Comparison of ENCODE assay signal across 9 cellular contexts in the genomic region with DNA sequence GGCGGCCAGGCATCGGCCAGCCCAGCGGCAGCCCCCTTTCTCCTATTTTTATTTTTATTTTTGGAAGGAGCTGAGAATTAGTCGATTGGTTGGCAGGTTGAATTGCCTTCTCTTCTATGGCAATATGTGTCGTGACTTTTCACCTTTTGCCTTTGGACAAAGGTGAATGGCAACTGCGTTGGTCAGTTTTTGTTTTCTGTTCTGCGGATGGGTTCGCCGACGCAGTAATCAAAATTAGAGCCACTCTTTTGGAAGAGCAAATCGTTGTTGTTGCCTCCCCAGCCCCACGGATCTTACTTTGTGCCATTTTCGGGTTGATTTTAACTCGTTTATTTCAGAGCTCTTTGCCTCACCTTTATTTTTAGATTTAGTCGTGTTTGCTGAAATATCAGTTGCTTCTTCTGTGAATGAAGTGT. TPM values are rescaled to one million over a fixed set of nuclear protein-coding genes. Genes with fewer than 3 reads are reported as not detected.
DNase-seq lines count a peak whose midpoint lies in the region; ATAC-seq, FAIRE-seq and TF ChIP-seq lines count a peak whose summit lies in the region.
"Had no signal": no experiment of that assay in that cellular context is flagged by ENCODE, and none has a peak within 500 bp of the region (broad histone marks: within the 10 kb centered on the region; RNA-seq: fewer than 3 reads in every experiment).

No MANE protein-coding gene starts in this region.

- H3K4me3 ChIP-seq in CD8-positive, alpha-beta T cell (ENCODE audit: low read depth, low read length) = no peak overlapping the region
- H3K4me3 ChIP-seq in SJCRH30 (peak overlapping the region; percentile 88), esophagus squamous epithelium (peak overlapping the region; percentile 36 to 62 (median 50)), pancreas (peak overlapping the region; percentile 47 to 67 (median 56))

- POLR2A ChIA-PET in CD8-positive, alpha-beta T cell (lab: Charles Lee) = interaction anchor here (0.7 kb wide), 1 partner anchor 11 kb away, joined by 5 read pairs; no protein-coding TSS in a partner anchor

- no peak for ATAC-seq in CD8-positive, alpha-beta T cell
- ATAC-seq in pancreas (no peak), GM21447 (IDR thresholded peaks at IDR 0.05; ENCODE audit: unreplicated experiment) (no peak)

- peaks cover 33% of the 10 kb centered on the region for H3K27me3 ChIP-seq in CD8-positive, alpha-beta T cell (ENCODE audit: insufficient read depth, low read length)
- H3K27me3 ChIP-seq in SJCRH30 (no peaks in the 10 kb centered on the region), esophagus squamous epithelium (peaks cover 13 to 98% (median 20%) of the 10 kb centered on the region in 4 donors), pancreas (peaks cover 0 to 6% (median 0%) of the 10 kb centered on the region in 4 donors)

- H3K9me3 ChIP-seq in CD8-positive, alpha-beta T cell (ENCODE audit: low read length) = no peaks in the 10 kb centered on the region
- no peaks in the 10 kb centered on the region for H3K9me3 ChIP-seq in SJCRH30 (replicated peaks)
- no peaks in the 10 kb centered on the region for H3K9me3 ChIP-seq in esophagus squamous epithelium
- H3K9me3 ChIP-seq in pancreas = no peaks in the 10 kb centered on the region

- no peaks in the 10 kb centered on the region for H3K36me3 ChIP-seq in CD8-positive, alpha-beta T cell (ENCODE audit: insufficient read depth, low read length)
- H3K36me3 ChIP-seq in SJCRH30 (no peaks in the 10 kb centered on the region), esophagus squamous epithelium (no peaks in the 10 kb centered on the region), pancreas (no peaks in the 10 kb centered on the region)

- no peak for DNase-seq in CD8-positive, alpha-beta T cell
- DNase-seq in SJCRH30 (peak in 1 of 2 experiments; percentile 34), esophagus squamous epithelium (lab: John Stamatoyannopoulos, UW) (no peak), pancreas (no peak), frontal cortex (ENCODE audit: low spot score in 2 of 2) (no peak), NCI-H1048 (lab: John Stamatoyannopoulos, UW) (no peak), NCI-H510A (lab: John Stamatoyannopoulos, UW) (no peak)
- DNase-seq: NCI-H1930 had no signal

- no peak for TF ChIP-seq POLR2A in esophagus squamous epithelium (IDR thresholded peaks at IDR 0.05)

- peaks cover 25% of the 10 kb centered on the region for H3K4me1 ChIP-seq in CD8-positive, alpha-beta T cell (ENCODE audit: insufficient read depth, low read length)
- H3K4me1 ChIP-seq in SJCRH30 (no peaks in the 10 kb centered on the region), esophagus squamous epithelium (peaks cover 10 to 28% (median 15%) of the 10 kb centered on the region in 3 donors), pancreas (peaks cover 0 to 7% (median 0%) of the 10 kb centered on the region in 3 donors)

- WGBS in esophagus squamous epithelium, 2 donors = 10 to 11% methylated on average over 12 to 15 of the region's 15 CpGs
- 4 to 6% methylated on average over 15 of the region's 15 CpGs for WGBS in pancreas, 2 donors

- H3K9me3 Mint-ChIP-seq in CD8-positive, alpha-beta T cell = no peaks in the 10 kb centered on the region

- no peak overlapping the region for H3K27ac ChIP-seq in CD8-positive, alpha-beta T cell (ENCODE audit: low read depth, low read length)
- peak overlapping the region; percentile 73 for H3K27ac ChIP-seq in SJCRH30
- H3K27ac ChIP-seq in esophagus squamous epithelium = peak overlapping the region in 1 of 4 donors; percentile 50
- no peak overlapping the region for H3K27ac ChIP-seq in pancreas

- no peak for FAIRE-seq in pancreas (lab: Jason Lieb, UNC)
- FAIRE-seq in frontal cortex (lab: Jason Lieb, UNC) = no peak

- H3K27ac Mint-ChIP-seq in CD8-positive, alpha-beta T cell = no peak overlapping the region

- CTCF ChIA-PET in CD8-positive, alpha-beta T cell (lab: Charles Lee) = no interaction called here

- no peaks in the 10 kb centered on the region for H3K36me3 Mint-ChIP-seq in CD8-positive, alpha-beta T cell

- H3K27me3 Mint-ChIP-seq in CD8-positive, alpha-beta T cell (ENCODE audit: low read depth) = peaks cover 61% of the 10 kb centered on the region

- intact Hi-C loops in CD8-positive, alpha-beta T cell (cut with DNase I, micrococcal nuclease) = loop anchor here in 1 of 2 experiments (10.0 kb wide), 1 partner anchor 156 kb away; the partner anchor contains the start of gene ADA2
- intact Hi-C loops in esophagus squamous epithelium (cut with DNase I) (no loop called here), pancreas (cut with DNase I) (no loop called here)

- no peak for TF ChIP-seq CTCF in CD8-positive, alpha-beta T cell (IDR thresholded peaks at IDR 0.05)
- TF ChIP-seq CTCF in esophagus squamous epithelium (IDR thresholded peaks at IDR 0.05) = no peak
- no peak for TF ChIP-seq CTCF in pancreas (IDR thresholded peaks at IDR 0.05)

- peak overlapping the region; percentile 68 for H3K4me3 Mint-ChIP-seq in CD8-positive, alpha-beta T cell

- peaks cover 27% of the 10 kb centered on the region for H3K4me1 Mint-ChIP-seq in CD8-positive, alpha-beta T cell (ENCODE audit: low read depth)

RNA-seq across cellular contexts. Expression of gene CECR2, which starts 1.5 kb away (rescaled TPM):
- under 1 TPM in 1 of 2 experiments, not detected in 1; 0.08 TPM for total RNA-seq in CD8-positive, alpha-beta T cell
- 17.6 and 19.1 TPM in 2 replicates for total RNA-seq in SJCRH30 (2014; rRNA removed; shearing (Covaris generic))
- total RNA-seq in esophagus squamous epithelium (under 1 TPM; 0.13 to 0.57 (median 0.26) TPM), pancreas (1 to 10 TPM; 1.2 to 4.4 (median 3.2) TPM), frontal cortex (2.9 TPM)
- polyA plus RNA-seq in pancreas = 1 to 10 TPM in 1 of 2 donors, under 1 TPM in 1; 0.89 to 2.6 TPM
